21 cellular contexts compared by ENCODE assay signal in the genomic region with DNA sequence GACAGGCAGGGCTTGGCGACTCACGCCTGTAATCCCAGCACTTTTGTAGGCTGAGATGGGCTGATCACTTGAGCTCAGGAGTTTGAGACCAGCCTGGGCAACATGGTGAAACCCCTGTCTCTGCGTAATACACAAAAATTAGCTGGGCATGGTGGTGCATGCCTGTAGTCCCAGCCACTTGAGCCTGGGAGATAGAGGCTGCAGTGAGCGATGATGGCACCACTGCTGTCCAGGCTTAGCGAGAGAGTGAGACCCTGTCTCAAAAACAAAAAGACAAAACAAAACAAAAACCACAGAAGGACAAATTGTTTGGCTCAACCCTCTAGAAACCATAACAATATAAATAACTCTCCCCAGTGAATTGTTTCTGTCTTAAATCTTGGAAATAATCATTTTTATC.
"Had no signal": no experiment of that assay in that cellular context is flagged by ENCODE, and none has a peak within 500 bp of the region (broad histone marks: within the 10 kb centered on the region; RNA-seq: fewer than 3 reads in every experiment).

No MANE protein-coding gene starts in this region.

- H3K27ac ChIP-seq: esophagus squamous epithelium, left ventricle myocardium inferior, lower lobe of right lung, parathyroid adenoma, prostate gland, skin epidermis, suprapubic skin, tibial artery, upper lobe of left lung, uterus had no signal

- H3K4me1 Mint-ChIP-seq: immature natural killer cell, memory B cell, natural killer cell had no signal

- H3K36me3 Mint-ChIP-seq: immature natural killer cell, memory B cell, mesothelial cell of epicardium, natural killer cell had no signal

- H3K9me3 Mint-ChIP-seq: effector memory CD8-positive, alpha-beta T cell; immature natural killer cell; memory B cell; mesothelial cell of epicardium; natural killer cell had no signal

- DNase-seq: effector memory CD8-positive, alpha-beta T cell; esophagus squamous epithelium; foreskin fibroblast; immature natural killer cell; left cardiac atrium; left ventricle myocardium inferior; lower lobe of right lung; natural killer cell; retina; stimulated activated CD4-positive, alpha-beta T cell treated with anti-CD3 and anti-CD28 coated beads, Interleukin-2, amount 100 ng/mL, for 24 hours; stimulated activated naive CD4-positive, alpha-beta T cell; tibial artery; upper lobe of left lung; uterus had no signal

- H3K4me3 Mint-ChIP-seq: effector memory CD8-positive, alpha-beta T cell; immature natural killer cell; memory B cell; mesothelial cell of epicardium; natural killer cell had no signal

- ATAC-seq: effector memory CD8-positive, alpha-beta T cell; natural killer cell; sciatic nerve had no signal

- H3K27me3 Mint-ChIP-seq: effector memory CD8-positive, alpha-beta T cell; memory B cell had no signal

- H3K27ac Mint-ChIP-seq: effector memory CD8-positive, alpha-beta T cell; immature natural killer cell; memory B cell; mesothelial cell of epicardium; natural killer cell had no signal
